Comparison of ENCODE assay signal across 20 cellular contexts in genomic region chr10:9028211-9028610, GRCh38.
"Had no signal": no experiment of that assay in that cellular context is flagged by ENCODE, and none has a peak within 500 bp of the region (broad histone marks: within the 10 kb centered on the region; RNA-seq: fewer than 3 reads in every experiment).

No MANE protein-coding gene starts in this region.

- H3K4me3 Mint-ChIP-seq: activated naive CD4-positive, alpha-beta T cell treated with anti-CD3 and anti-CD28 coated beads, Interleukin-2, amount 50 U/mL, for 24 hours; endodermal cell; memory B cell; nephron progenitor cell had no signal

- H3K4me1 Mint-ChIP-seq: memory B cell, nephron progenitor cell had no signal

- H3K27me3 Mint-ChIP-seq: memory B cell had no signal

- ATAC-seq: gastroesophageal sphincter, left cardiac atrium, right cardiac atrium had no signal

- H3K27ac Mint-ChIP-seq: activated naive CD4-positive, alpha-beta T cell treated with anti-CD3 and anti-CD28 coated beads, Interleukin-2, amount 50 U/mL, for 24 hours; endodermal cell; memory B cell; nephron progenitor cell had no signal

- DNase-seq: activated CD4-positive, alpha-beta T cell treated with anti-CD3 and anti-CD28 coated beads, Interleukin-2, amount 50 U/mL, for 4 hours; activated CD4-positive, CD25-positive, alpha-beta regulatory T cell treated with anti-CD3 and anti-CD28 coated beads, Interleukin-2, amount 50 U/mL, for 72 hours; activated gamma-delta T cell; amygdala; cerebellar nuclear complex; endodermal cell; esophagus squamous epithelium; head of caudate nucleus; hypothalamus; left cardiac atrium; nephron progenitor cell; right cardiac atrium; stimulated activated CD4-positive, alpha-beta T cell treated with anti-CD3 and anti-CD28 coated beads, Interleukin-12 subunit alpha, Interleukin-12 subunit beta, amount 100 ng/mL, for 4 hours; stimulated activated CD4-positive, alpha-beta T cell treated with anti-CD3 and anti-CD28 coated beads, Interleukin-4, amount 100 ng/mL, for 4 hours; stomach; T-helper 1 cell; WERI-Rb-1 had no signal

- H3K36me3 Mint-ChIP-seq: activated naive CD4-positive, alpha-beta T cell treated with anti-CD3 and anti-CD28 coated beads, Interleukin-2, amount 50 U/mL, for 24 hours; memory B cell had no signal

- H3K9me3 Mint-ChIP-seq: activated naive CD4-positive, alpha-beta T cell treated with anti-CD3 and anti-CD28 coated beads, Interleukin-2, amount 50 U/mL, for 24 hours; endodermal cell; nephron progenitor cell had no signal
